Comparison of ENCODE assay signal across 20 cellular contexts in genomic region chr22:22700631-22701030, GRCh38. TPM values are rescaled to one million over a fixed set of nuclear protein-coding genes. Genes with fewer than 3 reads are reported as not detected.
A peak's percentile ranks its signal among the peaks of the same experiment; 100 is the strongest.
DNase-seq lines count a peak whose midpoint lies in the region; ATAC-seq, FAIRE-seq and TF ChIP-seq lines count a peak whose summit lies in the region.
"Had no signal": no experiment of that assay in that cellular context is flagged by ENCODE, and none has a peak within 500 bp of the region (broad histone marks: within the 10 kb centered on the region; RNA-seq: fewer than 3 reads in every experiment).

No MANE protein-coding gene starts in this region.

- no peaks in the 10 kb centered on the region for H3K9me3 ChIP-seq in endodermal cell (ENCODE audit: control insufficient read depth, low read length)

- H3K27ac Mint-ChIP-seq in activated CD8-positive, alpha-beta memory T cell treated with anti-CD3 and anti-CD28 coated beads, Interleukin-2, amount 10 ng/mL, durations not matched to agents 7 days and 5 days: no peak overlapping the region
- H3K27ac Mint-ChIP-seq in endodermal cell: no peak overlapping the region
- H3K27ac Mint-ChIP-seq: CD4-positive, alpha-beta T cell; IgD-negative memory B cell had no signal

- H3K9me3 Mint-ChIP-seq in activated CD8-positive, alpha-beta memory T cell treated with anti-CD3 and anti-CD28 coated beads, Interleukin-2, amount 10 ng/mL, durations not matched to agents 7 days and 5 days (ENCODE audit: low read depth): no peaks in the 10 kb centered on the region
- H3K9me3 Mint-ChIP-seq in endodermal cell: no peaks in the 10 kb centered on the region
- H3K9me3 Mint-ChIP-seq: CD4-positive, alpha-beta T cell; H9; IgD-negative memory B cell had no signal

- TF ChIP-seq POLR2A in GM12891 (IDR thresholded peaks at IDR 0.05; ENCODE audit: low read depth, low read length): no peak

- no peaks in the 10 kb centered on the region for H3K36me3 Mint-ChIP-seq in activated CD8-positive, alpha-beta memory T cell treated with anti-CD3 and anti-CD28 coated beads, Interleukin-2, amount 10 ng/mL, durations not matched to agents 7 days and 5 days
- no peaks in the 10 kb centered on the region for H3K36me3 Mint-ChIP-seq in endodermal cell (ENCODE audit: low read depth)
- H3K36me3 Mint-ChIP-seq: IgD-negative memory B cell had no signal

- H3K4me1 ChIP-seq in endodermal cell (ENCODE audit: control insufficient read depth, insufficient read depth, low read length): no peaks in the 10 kb centered on the region

- H3K27me3 ChIP-seq in endodermal cell (ENCODE audit: control insufficient read depth, insufficient read depth, low read length, poor library complexity, severe bottlenecking): peaks cover 17% of the 10 kb centered on the region

- TF ChIP-seq CTCF in endodermal cell (conservative IDR thresholded peaks at IDR 0.05): no peak

- no peaks in the 10 kb centered on the region for H3K36me3 ChIP-seq in endodermal cell (ENCODE audit: control insufficient read depth, insufficient read depth, low read length)

- 88% methylated on average over 1 of the region's 1 CpG for WGBS in endodermal cell (ENCODE audit: insufficient coverage in 1 of 2, insufficient read length in 1 of 2), 2 experiments

- FAIRE-seq in GM12891 (lab: Jason Lieb, UNC): peak; percentile 16
- FAIRE-seq: G401.6 had no signal

- intact Hi-C loops in sciatic nerve (cut with DNase I): no loop called here

- DNase-seq in activated CD8-positive, alpha-beta memory T cell treated with anti-CD3 and anti-CD28 coated beads for 24 hours: peak; percentile 9
- no peak for DNase-seq in activated CD8-positive, alpha-beta memory T cell treated with anti-CD3 and anti-CD28 coated beads, Interleukin-2, amount 10 ng/mL, durations not matched to agents 7 days and 5 days
- DNase-seq in GM12891 (ENCODE audit: insufficient read length, low spot score) (no peak), endodermal cell (peak; percentile 7), sciatic nerve (ENCODE audit: low spot score) (peak; percentile 7), NCI-H2029 treated with DMSO at 0.1 percent for 48 hours (lab: John Stamatoyannopoulos, UW) (no peak)
- no peak for DNase-seq in activated CD4-positive, alpha-beta T cell treated with anti-CD3 and anti-CD28 coated beads for 4 hours
- DNase-seq: AML-193; C1 segment of cervical spinal cord; Calu3; CD4-positive, alpha-beta T cell; DMS79; EL; GOT3; H9 had no signal

- no peaks in the 10 kb centered on the region for H3K4me1 Mint-ChIP-seq in activated CD8-positive, alpha-beta memory T cell treated with anti-CD3 and anti-CD28 coated beads, Interleukin-2, amount 10 ng/mL, durations not matched to agents 7 days and 5 days
- no peaks in the 10 kb centered on the region for H3K4me1 Mint-ChIP-seq in endodermal cell
- H3K4me1 Mint-ChIP-seq: H9 had no signal

- H3K27ac ChIP-seq in endodermal cell (ENCODE audit: low read depth, low read length): no peak overlapping the region
- H3K27ac ChIP-seq: 22Rv1, HL-60 had no signal

- no peak overlapping the region for H3K9ac ChIP-seq in endodermal cell (ENCODE audit: extremely low read depth, low read length, poor library complexity, severe bottlenecking)

- no peak overlapping the region for H3K4me3 ChIP-seq in endodermal cell (ENCODE audit: low read length)

- ATAC-seq in activated CD8-positive, alpha-beta memory T cell treated with anti-CD3 and anti-CD28 coated beads, Interleukin-2, amount 10 ng/mL, durations not matched to agents 7 days and 5 days: no peak
- ATAC-seq in sciatic nerve: no peak
- no peak for ATAC-seq in HG03139 (IDR thresholded peaks at IDR 0.05; ENCODE audit: unreplicated experiment)

- peaks cover 4% of the 10 kb centered on the region for H3K27me3 Mint-ChIP-seq in activated CD8-positive, alpha-beta memory T cell treated with anti-CD3 and anti-CD28 coated beads, Interleukin-2, amount 10 ng/mL, durations not matched to agents 7 days and 5 days
- H3K27me3 Mint-ChIP-seq in endodermal cell (ENCODE audit: insufficient read depth): peaks cover 79% of the 10 kb centered on the region
- H3K27me3 Mint-ChIP-seq: CD4-positive, alpha-beta T cell; IgD-negative memory B cell had no signal

- H3K4me3 Mint-ChIP-seq in activated CD8-positive, alpha-beta memory T cell treated with anti-CD3 and anti-CD28 coated beads, Interleukin-2, amount 10 ng/mL, durations not matched to agents 7 days and 5 days: no peak overlapping the region
- no peak overlapping the region for H3K4me3 Mint-ChIP-seq in endodermal cell
- H3K4me3 Mint-ChIP-seq: CD4-positive, alpha-beta T cell; H9 had no signal

- CTCF ChIA-PET in activated CD8-positive, alpha-beta memory T cell treated with anti-CD3 and anti-CD28 coated beads, Interleukin-2, amount 10 ng/mL, durations not matched to agents 7 days and 5 days (lab: Charles Lee): interaction anchor here (1.6 kb wide), 1 partner anchor 9 kb away, joined by 4 read pairs; no protein-coding TSS in a partner anchor

TF ChIP-seq in GM12891, 5 proteins besides CTCF, POLR2A, EP300 and RAD21:
- TF ChIP-seq POU2F2 (IDR thresholded peaks at IDR 0.05; ENCODE audit: low read depth, low read length): no peak
- no peak for TF ChIP-seq PAX5 (IDR thresholded peaks at IDR 0.05; ENCODE audit: insufficient read depth, low read length, severe bottlenecking)
- TF ChIP-seq POLR2AphosphoS5 (IDR thresholded peaks at IDR 0.05; ENCODE audit: low read depth, low read length): no peak
- no peak for TF ChIP-seq TAF1 (IDR thresholded peaks at IDR 0.05; ENCODE audit: low read depth, low read length)
- no peak for TF ChIP-seq SPI1 (IDR thresholded peaks at IDR 0.05; ENCODE audit: low read depth, low read length)

RNA-seq across cellular contexts. Expression of gene GGTLC2, which starts 56.2 kb away (rescaled TPM):
- not detected for total RNA-seq in activated CD8-positive, alpha-beta memory T cell treated with anti-CD3 and anti-CD28 coated beads, Interleukin-2, amount 10 ng/mL, durations not matched to agents 7 days and 5 days
- polyA plus RNA-seq in GM12891 (2012; ENCODE audit: low read depth, missing spikeins): not detected
- not detected for total RNA-seq in endodermal cell
- polyA plus RNA-seq in endodermal cell (2013, experiment 1 of 2): not detected
- not detected for polyA plus RNA-seq in endodermal cell (2013, experiment 2 of 2)
- not detected for total RNA-seq in sciatic nerve
- total RNA-seq: Calu3; CD4-positive, alpha-beta T cell; H9 had no signal
- polyA plus RNA-seq: IgD-negative memory B cell had no signal

Comparison
In these comparisons a context has a peak if more than half of its experiments do, and no peak if none do; other contexts are left out.
1. DNase-seq: peak in activated CD8-positive, alpha-beta memory T cell treated with anti-CD3 and anti-CD28 coated beads for 24 hours (single experiment), endodermal cell (single experiment) and sciatic nerve (single experiment); none in activated CD8-positive, alpha-beta memory T cell treated with anti-CD3 and anti-CD28 coated beads, Interleukin-2, amount 10 ng/mL, durations not matched to agents 7 days and 5 days (single experiment), GM12891 (single experiment), activated CD4-positive, alpha-beta T cell treated with anti-CD3 and anti-CD28 coated beads for 4 hours (0 of 2) and NCI-H2029 treated with DMSO at 0.1 percent for 48 hours (single experiment).